ENCODE assay signal across 11 cellular contexts in the genomic region with DNA sequence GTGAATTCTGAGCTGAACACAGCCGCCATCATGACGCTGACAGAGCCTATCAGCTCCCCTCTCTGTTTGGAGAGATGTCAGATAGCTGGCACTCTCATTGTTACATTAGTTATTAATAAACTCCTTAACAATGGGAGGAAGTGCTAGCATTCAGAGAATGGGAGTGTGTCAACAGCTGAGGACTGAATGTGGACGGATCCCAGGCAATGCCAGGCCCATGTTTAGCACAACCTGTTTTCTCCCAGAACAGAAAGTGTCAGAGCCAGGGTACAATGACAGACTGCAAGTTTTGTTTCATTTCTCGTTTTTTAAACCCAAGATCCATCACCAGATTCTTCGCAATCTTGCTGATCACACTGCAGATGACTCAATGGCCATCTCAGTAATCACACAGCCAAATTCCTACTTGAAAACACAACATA.
DNase-seq lines count a peak whose midpoint lies in the region; ATAC-seq, FAIRE-seq and TF ChIP-seq lines count a peak whose summit lies in the region.
"Had no signal": no experiment of that assay in that cellular context is flagged by ENCODE, and none has a peak within 500 bp of the region (broad histone marks: within the 10 kb centered on the region; RNA-seq: fewer than 3 reads in every experiment).

No MANE protein-coding gene starts in this region.

- H4K20me1 ChIP-seq in HepG2 (ENCODE audit: insufficient read depth, low read length) (no peaks in the 10 kb centered on the region), osteoblast (ENCODE audit: insufficient read depth, low read length) (peaks cover 2% of the 10 kb centered on the region)

- H3K27me3 ChIP-seq in liver (ENCODE audit: control insufficient read depth in 4 of 4, insufficient read depth in 4 of 4, low read length in 3 of 4), result no peaks in the 10 kb centered on the region
- H3K27me3 ChIP-seq in HepG2 (ENCODE audit: control insufficient read depth in 1 of 2, insufficient read depth in 2 of 2, low read length in 2 of 2), result no peaks in the 10 kb centered on the region
- no peaks in the 10 kb centered on the region for H3K27me3 ChIP-seq in osteoblast (ENCODE audit: insufficient read depth, low read length)
- no peaks in the 10 kb centered on the region for H3K27me3 ChIP-seq in WERI-Rb-1 (ENCODE audit: insufficient read depth, low read depth, severe bottlenecking)
- H3K27me3 ChIP-seq: ovary had no signal

- H3K9me3 ChIP-seq in liver (ENCODE audit: control insufficient read depth in 4 of 4, low read length in 3 of 4) (no peaks in the 10 kb centered on the region), HepG2 (ENCODE audit: low read length) (no peaks in the 10 kb centered on the region), osteoblast (ENCODE audit: low read depth, low read length) (no peaks in the 10 kb centered on the region), WERI-Rb-1 (ENCODE audit: severe bottlenecking) (no peaks in the 10 kb centered on the region)
- H3K9me3 ChIP-seq: ovary had no signal

- TF ChIP-seq CTCF in liver (IDR thresholded peaks at IDR 0.05; ENCODE audit: low read depth, low read length, missing input control) (no peak), HepG2 (CRISPR knock-in tag; IDR thresholded peaks at IDR 0.05) (no peak), osteoblast (IDR thresholded peaks at IDR 0.05; ENCODE audit: extremely low read depth, low read depth, low read length) (no peak), WERI-Rb-1 (IDR thresholded peaks at IDR 0.05; ENCODE audit: low read depth, low read length) (no peak)

- H3K79me2 ChIP-seq in HepG2 (ENCODE audit: insufficient read depth, low read length) (no peaks in the 10 kb centered on the region), osteoblast (ENCODE audit: insufficient read depth, low read length) (peaks cover 20% of the 10 kb centered on the region)

- intact Hi-C loops in HepG2 (cut with micrococcal nuclease; ENCODE audit: unreplicated experiment), result no loop called here

- TF ChIP-seq EP300 in HepG2 (IDR thresholded peaks at IDR 0.05; ENCODE audit: low read depth in 2 of 2, low read length in 2 of 2) (no peak), HepG2 (CRISPR knock-in tag; IDR thresholded peaks at IDR 0.05; ENCODE audit: borderline replicate concordance) (no peak)

- TF ChIP-seq RAD21 in liver (IDR thresholded peaks at IDR 0.05) (no peak), HepG2 (CRISPR knock-in tag; IDR thresholded peaks at IDR 0.05) (no peak)

- 67% methylated on average over 5 of the region's 5 CpGs for WGBS in liver
- 72% methylated on average over 5 of the region's 5 CpGs for WGBS in HepG2 (ENCODE audit: low lambda C conversion rate)

- no peak for FAIRE-seq in HepG2 (lab: Jason Lieb, UNC)

- H3K4me1 ChIP-seq in liver (ENCODE audit: control insufficient read depth in 4 of 4, insufficient read depth in 4 of 4, low read length in 3 of 4) (peaks cover 2 to 28% (median 24%) of the 10 kb centered on the region in 4 donors), HepG2 (ENCODE audit: insufficient read depth, low read length) (no peaks in the 10 kb centered on the region), osteoblast (ENCODE audit: insufficient read depth, low read length) (peaks cover 32% of the 10 kb centered on the region)

- in situ Hi-C loops in HepG2 (cut with HindIII; ENCODE audit: extremely low pct_ligation_motif_present, low pct_unique_long_range_greater_than_20kb), result no loop called here

- H3K27ac ChIP-seq in liver (ENCODE audit: low read depth in 1 of 2, low read length in 2 of 2) (peak overlapping the region in 1 of 2 donors; percentile 42), HepG2 (ENCODE audit: extremely low read length, insufficient read depth, low read length) (no peak overlapping the region), osteoblast (ENCODE audit: low read depth, low read length) (peak overlapping the region; percentile 97), WERI-Rb-1 (no peak overlapping the region)
- H3K27ac ChIP-seq: ovary had no signal

- POLR2A ChIA-PET in HepG2 (lab: Yijun Ruan, JAX), result no interaction called here

- ATAC-seq in HepG2, result no peak
- ATAC-seq: activated CD8-positive, alpha-beta memory T cell treated with anti-CD3 and anti-CD28 coated beads, Interleukin-2, amount 10 ng/mL, durations not matched to agents 7 days and 5 days; HCT116 had no signal

- CTCF ChIA-PET in HepG2 (lab: Yijun Ruan, JAX; ENCODE audit: low intra/inter-chr PET ratio, low total read pairs), result no interaction called here

- peaks cover 2 to 8% (median 6%) of the 10 kb centered on the region in 4 donors for H3K36me3 ChIP-seq in liver (ENCODE audit: control insufficient read depth in 4 of 4, insufficient read depth in 3 of 4, low read depth in 1 of 4, low read length in 3 of 4)
- no peaks in the 10 kb centered on the region for H3K36me3 ChIP-seq in HepG2 (replicated peaks in 1 of 2; ENCODE audit: control insufficient read depth in 1 of 2, insufficient read depth in 2 of 2, low read length in 2 of 2)
- peaks cover 43% of the 10 kb centered on the region for H3K36me3 ChIP-seq in osteoblast (ENCODE audit: insufficient read depth, low read length)
- H3K36me3 ChIP-seq in WERI-Rb-1, result no peaks in the 10 kb centered on the region
- H3K36me3 ChIP-seq: ovary had no signal

- BruUV-seq in HepG2 (replicated peaks; lab: Mats Ljungman, UMichigan), result no TSS peak

- no peak for DNase-seq in HepG2 (ENCODE audit: low spot score)
- DNase-seq in fibroblast of peridontal ligament (ENCODE audit: extremely low read depth), result peak; percentile 14
- DNase-seq in osteoblast (ENCODE audit: insufficient read length, low spot score, missing footprints), result no peak
- DNase-seq in WERI-Rb-1, result no peak
- no peak for DNase-seq in NCI-H1048 (lab: John Stamatoyannopoulos, UW)
- no peak for DNase-seq in RPMI8226
- DNase-seq in effector CD8-positive, alpha-beta T cell (lab: John Stamatoyannopoulos, UW), result no peak
- DNase-seq: activated CD8-positive, alpha-beta memory T cell treated with anti-CD3 and anti-CD28 coated beads, Interleukin-2, amount 10 ng/mL, durations not matched to agents 7 days and 5 days; ovary had no signal

- no peak overlapping the region for H3K9ac ChIP-seq in liver (ENCODE audit: low read depth in 1 of 2, low read length in 2 of 2)
- no peak overlapping the region for H3K9ac ChIP-seq in HepG2 (ENCODE audit: insufficient read depth, low read depth, low read length)

- no peak for TF ChIP-seq POLR2A in HepG2 (IDR thresholded peaks at IDR 0.05; ENCODE audit: insufficient read depth in 1 of 2, low read depth in 2 of 2, low read length in 2 of 2)

- H3K4me2 ChIP-seq in HepG2 (ENCODE audit: low read depth, low read length) (no peak overlapping the region), osteoblast (ENCODE audit: insufficient read depth, low read length) (no peak overlapping the region)

- H2AFZ ChIP-seq in HepG2 (ENCODE audit: low read length) (no peak overlapping the region), osteoblast (ENCODE audit: low read length) (no peak overlapping the region)

- H3K4me3 ChIP-seq in liver (ENCODE audit: low read depth in 1 of 3, low read length in 3 of 3) (no peak overlapping the region), HepG2 (replicated peaks in 1 of 3; ENCODE audit: insufficient read depth in 1 of 3, low read depth in 2 of 3, low read length in 3 of 3) (no peak overlapping the region), osteoblast (ENCODE audit: insufficient read depth, low read length) (no peak overlapping the region), WERI-Rb-1 (ENCODE audit: low read depth, low read length) (no peak overlapping the region)
- H3K4me3 ChIP-seq: ovary had no signal

TF ChIP-seq in liver, 16 proteins besides CTCF, POLR2A, EP300 and RAD21:
- TF ChIP-seq YY1 (IDR thresholded peaks at IDR 0.05), result peak; percentile 3
- TF ChIP-seq, protein P1, sequence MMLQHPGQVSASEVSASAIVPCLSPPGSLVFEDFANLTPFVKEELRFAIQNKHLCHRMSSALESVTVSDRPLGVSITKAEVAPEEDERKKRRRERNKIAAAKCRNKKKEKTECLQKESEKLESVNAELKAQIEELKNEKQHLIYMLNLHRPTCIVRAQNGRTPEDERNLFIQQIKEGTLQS (IDR thresholded peaks at IDR 0.05), result no peak

TF ChIP-seq in HepG2, 621 proteins besides CTCF, POLR2A, EP300 and RAD21:
- TF ChIP-seq ELF1 (CRISPR knock-in tag; IDR thresholded peaks at IDR 0.05) (no peak), RFX5 (IDR thresholded peaks at IDR 0.05; ENCODE audit: low read depth, low read length) (no peak), PCBP2 (optimal IDR thresholded peaks at IDR 0.05; ENCODE audit: low read depth, low read length, poor library complexity, severe bottlenecking) (no peak), POLR2G (IDR thresholded peaks at IDR 0.05; ENCODE audit: low read depth, low read length) (no peak), ZNF7 (CRISPR knock-in tag; IDR thresholded peaks at IDR 0.05) (no peak)
